ENCODE assay signal across 2 cellular contexts in the genomic region with DNA sequence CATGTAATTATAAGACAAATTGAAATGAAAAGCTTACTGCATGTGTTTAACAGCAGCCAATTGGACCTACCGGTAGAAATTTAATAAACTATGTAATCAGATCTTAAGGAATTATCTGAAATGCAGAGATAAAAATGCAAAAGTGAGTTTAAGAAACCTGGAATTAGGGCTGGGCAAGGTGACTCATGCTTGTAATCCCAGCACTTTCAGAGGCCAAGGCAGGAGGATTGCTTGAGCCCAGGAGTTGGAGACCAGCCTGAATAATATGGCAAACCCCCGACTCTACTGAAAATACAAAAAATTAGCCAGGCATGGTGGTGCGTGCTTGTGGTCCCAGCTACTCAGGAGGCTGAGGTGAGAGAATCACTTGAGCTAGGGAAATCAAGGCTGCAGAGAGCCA.
TF ChIP-seq lines count a peak whose summit lies in the region.

No MANE protein-coding gene starts in this region.

TF ChIP-seq in SK-N-SH treated with all-trans-retinoic acid at 6 μM for 48 hours, 23 proteins besides CTCF, POLR2A, EP300 and RAD21:
- TF ChIP-seq, protein P1, sequence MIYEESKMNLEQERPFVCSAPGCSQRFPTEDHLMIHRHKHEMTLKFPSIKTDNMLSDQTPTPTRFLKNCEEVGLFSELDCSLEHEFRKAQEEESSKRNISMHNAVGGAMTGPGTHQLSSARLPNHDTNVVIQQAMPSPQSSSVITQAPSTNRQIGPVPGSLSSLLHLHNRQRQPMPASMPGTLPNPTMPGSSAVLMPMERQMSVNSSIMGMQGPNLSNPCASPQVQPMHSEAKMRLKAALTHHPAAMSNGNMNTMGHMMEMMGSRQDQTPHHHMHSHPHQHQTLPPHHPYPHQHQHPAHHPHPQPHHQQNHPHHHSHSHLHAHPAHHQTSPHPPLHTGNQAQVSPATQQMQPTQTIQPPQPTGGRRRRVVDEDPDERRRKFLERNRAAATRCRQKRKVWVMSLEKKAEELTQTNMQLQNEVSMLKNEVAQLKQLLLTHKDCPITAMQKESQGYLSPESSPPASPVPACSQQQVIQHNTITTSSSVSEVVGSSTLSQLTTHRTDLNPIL (CRISPR knock-in tag; IDR thresholded peaks at IDR 0.05; ENCODE audit: low read depth) = no peak
TF ChIP-seq in SK-N-SH treated with all-trans-retinoic acid at 6 μM for 48 hours: peak in this region for 0.

TF ChIP-seq in GM23338, 12 proteins besides CTCF, POLR2A, EP300 and RAD21 (continued from another document):
- no peak for TF ChIP-seq POLR2AphosphoS5 (IDR thresholded peaks at IDR 0.05; ENCODE audit: low read depth)
- TF ChIP-seq, protein P2, sequence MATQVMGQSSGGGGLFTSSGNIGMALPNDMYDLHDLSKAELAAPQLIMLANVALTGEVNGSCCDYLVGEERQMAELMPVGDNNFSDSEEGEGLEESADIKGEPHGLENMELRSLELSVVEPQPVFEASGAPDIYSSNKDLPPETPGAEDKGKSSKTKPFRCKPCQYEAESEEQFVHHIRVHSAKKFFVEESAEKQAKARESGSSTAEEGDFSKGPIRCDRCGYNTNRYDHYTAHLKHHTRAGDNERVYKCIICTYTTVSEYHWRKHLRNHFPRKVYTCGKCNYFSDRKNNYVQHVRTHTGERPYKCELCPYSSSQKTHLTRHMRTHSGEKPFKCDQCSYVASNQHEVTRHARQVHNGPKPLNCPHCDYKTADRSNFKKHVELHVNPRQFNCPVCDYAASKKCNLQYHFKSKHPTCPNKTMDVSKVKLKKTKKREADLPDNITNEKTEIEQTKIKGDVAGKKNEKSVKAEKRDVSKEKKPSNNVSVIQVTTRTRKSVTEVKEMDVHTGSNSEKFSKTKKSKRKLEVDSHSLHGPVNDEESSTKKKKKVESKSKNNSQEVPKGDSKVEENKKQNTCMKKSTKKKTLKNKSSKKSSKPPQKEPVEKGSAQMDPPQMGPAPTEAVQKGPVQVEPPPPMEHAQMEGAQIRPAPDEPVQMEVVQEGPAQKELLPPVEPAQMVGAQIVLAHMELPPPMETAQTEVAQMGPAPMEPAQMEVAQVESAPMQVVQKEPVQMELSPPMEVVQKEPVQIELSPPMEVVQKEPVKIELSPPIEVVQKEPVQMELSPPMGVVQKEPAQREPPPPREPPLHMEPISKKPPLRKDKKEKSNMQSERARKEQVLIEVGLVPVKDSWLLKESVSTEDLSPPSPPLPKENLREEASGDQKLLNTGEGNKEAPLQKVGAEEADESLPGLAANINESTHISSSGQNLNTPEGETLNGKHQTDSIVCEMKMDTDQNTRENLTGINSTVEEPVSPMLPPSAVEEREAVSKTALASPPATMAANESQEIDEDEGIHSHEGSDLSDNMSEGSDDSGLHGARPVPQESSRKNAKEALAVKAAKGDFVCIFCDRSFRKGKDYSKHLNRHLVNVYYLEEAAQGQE (IDR thresholded peaks at IDR 0.05; ENCODE audit: unreplicated experiment) = no peak
- no peak for TF ChIP-seq JUNB (IDR thresholded peaks at IDR 0.05; ENCODE audit: unreplicated experiment)
- TF ChIP-seq, protein P3, sequence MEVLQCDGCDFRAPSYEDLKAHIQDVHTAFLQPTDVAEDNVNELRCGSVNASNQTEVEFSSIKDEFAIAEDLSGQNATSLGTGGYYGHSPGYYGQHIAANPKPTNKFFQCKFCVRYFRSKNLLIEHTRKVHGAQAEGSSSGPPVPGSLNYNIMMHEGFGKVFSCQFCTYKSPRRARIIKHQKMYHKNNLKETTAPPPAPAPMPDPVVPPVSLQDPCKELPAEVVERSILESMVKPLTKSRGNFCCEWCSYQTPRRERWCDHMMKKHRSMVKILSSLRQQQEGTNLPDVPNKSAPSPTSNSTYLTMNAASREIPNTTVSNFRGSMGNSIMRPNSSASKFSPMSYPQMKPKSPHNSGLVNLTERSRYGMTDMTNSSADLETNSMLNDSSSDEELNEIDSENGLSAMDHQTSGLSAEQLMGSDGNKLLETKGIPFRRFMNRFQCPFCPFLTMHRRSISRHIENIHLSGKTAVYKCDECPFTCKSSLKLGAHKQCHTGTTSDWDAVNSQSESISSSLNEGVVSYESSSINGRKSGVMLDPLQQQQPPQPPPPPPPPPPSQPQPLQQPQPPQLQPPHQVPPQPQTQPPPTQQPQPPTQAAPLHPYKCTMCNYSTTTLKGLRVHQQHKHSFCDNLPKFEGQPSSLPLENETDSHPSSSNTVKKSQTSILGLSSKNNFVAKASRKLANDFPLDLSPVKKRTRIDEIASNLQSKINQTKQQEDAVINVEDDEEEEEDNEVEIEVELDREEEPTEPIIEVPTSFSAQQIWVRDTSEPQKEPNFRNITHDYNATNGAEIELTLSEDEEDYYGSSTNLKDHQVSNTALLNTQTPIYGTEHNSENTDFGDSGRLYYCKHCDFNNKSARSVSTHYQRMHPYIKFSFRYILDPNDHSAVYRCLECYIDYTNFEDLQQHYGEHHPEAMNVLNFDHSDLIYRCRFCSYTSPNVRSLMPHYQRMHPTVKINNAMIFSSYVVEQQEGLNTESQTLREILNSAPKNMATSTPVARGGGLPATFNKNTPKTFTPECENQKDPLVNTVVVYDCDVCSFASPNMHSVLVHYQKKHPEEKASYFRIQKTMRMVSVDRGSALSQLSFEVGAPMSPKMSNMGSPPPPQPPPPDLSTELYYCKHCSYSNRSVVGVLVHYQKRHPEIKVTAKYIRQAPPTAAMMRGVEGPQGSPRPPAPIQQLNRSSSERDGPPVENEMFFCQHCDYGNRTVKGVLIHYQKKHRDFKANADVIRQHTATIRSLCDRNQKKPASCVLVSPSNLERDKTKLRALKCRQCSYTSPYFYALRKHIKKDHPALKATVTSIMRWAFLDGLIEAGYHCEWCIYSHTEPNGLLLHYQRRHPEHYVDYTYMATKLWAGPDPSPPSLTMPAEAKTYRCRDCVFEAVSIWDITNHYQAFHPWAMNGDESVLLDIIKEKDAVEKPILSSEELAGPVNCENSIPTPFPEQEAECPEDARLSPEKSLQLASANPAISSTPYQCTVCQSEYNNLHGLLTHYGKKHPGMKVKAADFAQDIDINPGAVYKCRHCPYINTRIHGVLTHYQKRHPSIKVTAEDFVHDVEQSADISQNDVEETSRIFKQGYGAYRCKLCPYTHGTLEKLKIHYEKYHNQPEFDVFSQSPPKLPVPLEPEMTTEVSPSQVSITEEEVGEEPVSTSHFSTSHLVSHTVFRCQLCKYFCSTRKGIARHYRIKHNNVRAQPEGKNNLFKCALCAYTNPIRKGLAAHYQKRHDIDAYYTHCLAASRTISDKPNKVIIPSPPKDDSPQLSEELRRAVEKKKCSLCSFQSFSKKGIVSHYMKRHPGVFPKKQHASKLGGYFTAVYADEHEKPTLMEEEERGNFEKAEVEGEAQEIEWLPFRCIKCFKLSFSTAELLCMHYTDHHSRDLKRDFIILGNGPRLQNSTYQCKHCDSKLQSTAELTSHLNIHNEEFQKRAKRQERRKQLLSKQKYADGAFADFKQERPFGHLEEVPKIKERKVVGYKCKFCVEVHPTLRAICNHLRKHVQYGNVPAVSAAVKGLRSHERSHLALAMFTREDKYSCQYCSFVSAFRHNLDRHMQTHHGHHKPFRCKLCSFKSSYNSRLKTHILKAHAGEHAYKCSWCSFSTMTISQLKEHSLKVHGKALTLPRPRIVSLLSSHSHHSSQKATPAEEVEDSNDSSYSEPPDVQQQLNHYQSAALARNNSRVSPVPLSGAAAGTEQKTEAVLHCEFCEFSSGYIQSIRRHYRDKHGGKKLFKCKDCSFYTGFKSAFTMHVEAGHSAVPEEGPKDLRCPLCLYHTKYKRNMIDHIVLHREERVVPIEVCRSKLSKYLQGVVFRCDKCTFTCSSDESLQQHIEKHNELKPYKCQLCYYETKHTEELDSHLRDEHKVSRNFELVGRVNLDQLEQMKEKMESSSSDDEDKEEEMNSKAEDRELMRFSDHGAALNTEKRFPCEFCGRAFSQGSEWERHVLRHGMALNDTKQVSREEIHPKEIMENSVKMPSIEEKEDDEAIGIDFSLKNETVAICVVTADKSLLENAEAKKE (CRISPR knock-in tag; IDR thresholded peaks at IDR 0.05) = no peak
- no peak for TF ChIP-seq STAT1 (IDR thresholded peaks at IDR 0.05; ENCODE audit: unreplicated experiment)
- TF ChIP-seq ZNF331 (CRISPR knock-in tag; IDR thresholded peaks at IDR 0.05; ENCODE audit: low read depth) = no peak
- no peak for TF ChIP-seq EZH2 (IDR thresholded peaks at IDR 0.05; ENCODE audit: low read depth, unreplicated experiment)
- TF ChIP-seq NANOG (IDR thresholded peaks at IDR 0.05; ENCODE audit: borderline replicate concordance) = no peak
